1 cellular context compared by ENCODE assay signal in the genomic region with DNA sequence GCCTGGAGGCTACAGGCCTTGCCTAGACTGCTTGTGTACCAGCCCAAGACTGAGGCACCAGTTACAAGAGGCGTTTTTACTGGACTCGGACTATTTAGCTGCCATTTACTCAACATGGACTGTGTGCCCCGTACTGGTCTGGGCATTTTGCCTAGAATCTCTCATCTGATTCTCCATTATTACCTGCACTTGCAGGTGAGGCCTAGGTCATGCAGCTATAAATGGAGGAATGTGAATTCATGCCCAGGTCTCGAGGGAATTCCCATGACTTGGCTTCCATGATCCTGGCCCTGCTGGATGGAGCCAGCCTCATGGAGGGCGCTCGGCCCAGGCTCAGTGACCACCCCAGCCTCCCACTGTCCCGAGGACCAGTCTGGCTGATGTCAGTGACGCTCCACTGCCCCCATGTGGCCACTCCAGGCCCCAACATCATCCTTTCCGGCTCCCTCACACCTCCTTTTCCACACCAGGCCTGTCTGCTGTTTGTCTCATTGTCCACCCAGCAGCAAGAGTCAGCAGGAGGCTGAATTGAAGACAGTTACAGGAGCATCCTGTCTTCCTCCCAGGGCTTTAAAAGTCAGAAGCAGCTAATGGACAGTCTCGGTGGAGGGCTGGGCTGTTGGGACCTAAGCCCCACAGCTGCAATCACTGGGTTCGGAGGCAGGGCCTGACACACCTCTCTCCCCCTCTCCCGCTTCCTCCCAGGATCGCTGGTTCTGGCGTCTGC.
TF ChIP-seq lines count a peak whose summit lies in the region.

No MANE protein-coding gene starts in this region.

TF ChIP-seq in HepG2, 621 proteins besides CTCF, POLR2A, EP300 and RAD21 (continued from another document and continues in another):
- TF ChIP-seq, protein P1, sequence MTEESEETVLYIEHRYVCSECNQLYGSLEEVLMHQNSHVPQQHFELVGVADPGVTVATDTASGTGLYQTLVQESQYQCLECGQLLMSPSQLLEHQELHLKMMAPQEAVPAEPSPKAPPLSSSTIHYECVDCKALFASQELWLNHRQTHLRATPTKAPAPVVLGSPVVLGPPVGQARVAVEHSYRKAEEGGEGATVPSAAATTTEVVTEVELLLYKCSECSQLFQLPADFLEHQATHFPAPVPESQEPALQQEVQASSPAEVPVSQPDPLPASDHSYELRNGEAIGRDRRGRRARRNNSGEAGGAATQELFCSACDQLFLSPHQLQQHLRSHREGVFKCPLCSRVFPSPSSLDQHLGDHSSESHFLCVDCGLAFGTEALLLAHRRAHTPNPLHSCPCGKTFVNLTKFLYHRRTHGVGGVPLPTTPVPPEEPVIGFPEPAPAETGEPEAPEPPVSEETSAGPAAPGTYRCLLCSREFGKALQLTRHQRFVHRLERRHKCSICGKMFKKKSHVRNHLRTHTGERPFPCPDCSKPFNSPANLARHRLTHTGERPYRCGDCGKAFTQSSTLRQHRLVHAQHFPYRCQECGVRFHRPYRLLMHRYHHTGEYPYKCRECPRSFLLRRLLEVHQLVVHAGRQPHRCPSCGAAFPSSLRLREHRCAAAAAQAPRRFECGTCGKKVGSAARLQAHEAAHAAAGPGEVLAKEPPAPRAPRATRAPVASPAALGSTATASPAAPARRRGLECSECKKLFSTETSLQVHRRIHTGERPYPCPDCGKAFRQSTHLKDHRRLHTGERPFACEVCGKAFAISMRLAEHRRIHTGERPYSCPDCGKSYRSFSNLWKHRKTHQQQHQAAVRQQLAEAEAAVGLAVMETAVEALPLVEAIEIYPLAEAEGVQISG (CRISPR knock-in tag; IDR thresholded peaks at IDR 0.05), result peak; percentile 83
- no peak for TF ChIP-seq PAF1 (CRISPR knock-in tag; IDR thresholded peaks at IDR 0.05)
- no peak for TF ChIP-seq ZNF143 (CRISPR knock-in tag; IDR thresholded peaks at IDR 0.05)
- peak; percentile 85; the same call in 1 of the 2 replicates for TF ChIP-seq REPIN1 (CRISPR knock-in tag; IDR thresholded peaks at IDR 0.05; ENCODE audit: borderline replicate concordance, low read depth)
- TF ChIP-seq GFI1 (CRISPR knock-in tag; IDR thresholded peaks at IDR 0.05; ENCODE audit: borderline replicate concordance), result 0 out of 2 replicates have a peak, but pooled peaks have one; percentile 33
- TF ChIP-seq, protein P2, sequence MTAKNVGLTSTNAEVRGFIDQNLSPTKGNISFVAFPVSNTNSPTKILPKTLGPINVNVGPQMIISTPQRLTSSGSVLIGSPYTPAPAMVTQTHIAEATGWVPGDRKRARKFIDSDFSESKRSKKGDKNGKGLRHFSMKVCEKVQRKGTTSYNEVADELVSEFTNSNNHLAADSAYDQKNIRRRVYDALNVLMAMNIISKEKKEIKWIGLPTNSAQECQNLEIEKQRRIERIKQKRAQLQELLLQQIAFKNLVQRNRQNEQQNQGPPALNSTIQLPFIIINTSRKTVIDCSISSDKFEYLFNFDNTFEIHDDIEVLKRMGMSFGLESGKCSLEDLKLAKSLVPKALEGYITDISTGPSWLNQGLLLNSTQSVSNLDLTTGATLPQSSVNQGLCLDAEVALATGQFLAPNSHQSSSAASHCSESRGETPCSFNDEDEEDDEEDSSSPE (CRISPR knock-in tag; IDR thresholded peaks at IDR 0.05), result peak; percentile 30; the same call in 1 of the 2 replicates
- no peak for TF ChIP-seq SP2 (CRISPR knock-in tag; IDR thresholded peaks at IDR 0.05)
- TF ChIP-seq, protein P3, sequence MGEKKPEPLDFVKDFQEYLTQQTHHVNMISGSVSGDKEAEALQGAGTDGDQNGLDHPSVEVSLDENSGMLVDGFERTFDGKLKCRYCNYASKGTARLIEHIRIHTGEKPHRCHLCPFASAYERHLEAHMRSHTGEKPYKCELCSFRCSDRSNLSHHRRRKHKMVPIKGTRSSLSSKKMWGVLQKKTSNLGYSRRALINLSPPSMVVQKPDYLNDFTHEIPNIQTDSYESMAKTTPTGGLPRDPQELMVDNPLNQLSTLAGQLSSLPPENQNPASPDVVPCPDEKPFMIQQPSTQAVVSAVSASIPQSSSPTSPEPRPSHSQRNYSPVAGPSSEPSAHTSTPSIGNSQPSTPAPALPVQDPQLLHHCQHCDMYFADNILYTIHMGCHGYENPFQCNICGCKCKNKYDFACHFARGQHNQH (CRISPR knock-in tag; IDR thresholded peaks at IDR 0.05), result peak; percentile 68; the same call in 1 of the 2 replicates
- peak; percentile 58 for TF ChIP-seq AGO1 (IDR thresholded peaks at IDR 0.05; ENCODE audit: low read depth, low read length, poor library complexity, severe bottlenecking)
- no peak for TF ChIP-seq TOPORS (CRISPR knock-in tag; IDR thresholded peaks at IDR 0.05)
- peak; percentile 84 for TF ChIP-seq ZNF124 (CRISPR knock-in tag; IDR thresholded peaks at IDR 0.05)
- TF ChIP-seq, protein P4, sequence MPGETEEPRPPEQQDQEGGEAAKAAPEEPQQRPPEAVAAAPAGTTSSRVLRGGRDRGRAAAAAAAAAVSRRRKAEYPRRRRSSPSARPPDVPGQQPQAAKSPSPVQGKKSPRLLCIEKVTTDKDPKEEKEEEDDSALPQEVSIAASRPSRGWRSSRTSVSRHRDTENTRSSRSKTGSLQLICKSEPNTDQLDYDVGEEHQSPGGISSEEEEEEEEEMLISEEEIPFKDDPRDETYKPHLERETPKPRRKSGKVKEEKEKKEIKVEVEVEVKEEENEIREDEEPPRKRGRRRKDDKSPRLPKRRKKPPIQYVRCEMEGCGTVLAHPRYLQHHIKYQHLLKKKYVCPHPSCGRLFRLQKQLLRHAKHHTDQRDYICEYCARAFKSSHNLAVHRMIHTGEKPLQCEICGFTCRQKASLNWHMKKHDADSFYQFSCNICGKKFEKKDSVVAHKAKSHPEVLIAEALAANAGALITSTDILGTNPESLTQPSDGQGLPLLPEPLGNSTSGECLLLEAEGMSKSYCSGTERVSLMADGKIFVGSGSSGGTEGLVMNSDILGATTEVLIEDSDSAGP (CRISPR knock-in tag; IDR thresholded peaks at IDR 0.05; ENCODE audit: borderline replicate concordance), result peak; percentile 84
- peak; percentile 39; the same call in 1 of the 2 replicates for TF ChIP-seq FOXO1 (CRISPR knock-in tag; IDR thresholded peaks at IDR 0.05)
- peak; percentile 44; the same call in 1 of the 2 replicates for TF ChIP-seq POGZ (CRISPR knock-in tag; IDR thresholded peaks at IDR 0.05)
- TF ChIP-seq MBD4 (IDR thresholded peaks at IDR 0.05; ENCODE audit: borderline replicate concordance, low read length), result no peak
- TF ChIP-seq, protein P5, sequence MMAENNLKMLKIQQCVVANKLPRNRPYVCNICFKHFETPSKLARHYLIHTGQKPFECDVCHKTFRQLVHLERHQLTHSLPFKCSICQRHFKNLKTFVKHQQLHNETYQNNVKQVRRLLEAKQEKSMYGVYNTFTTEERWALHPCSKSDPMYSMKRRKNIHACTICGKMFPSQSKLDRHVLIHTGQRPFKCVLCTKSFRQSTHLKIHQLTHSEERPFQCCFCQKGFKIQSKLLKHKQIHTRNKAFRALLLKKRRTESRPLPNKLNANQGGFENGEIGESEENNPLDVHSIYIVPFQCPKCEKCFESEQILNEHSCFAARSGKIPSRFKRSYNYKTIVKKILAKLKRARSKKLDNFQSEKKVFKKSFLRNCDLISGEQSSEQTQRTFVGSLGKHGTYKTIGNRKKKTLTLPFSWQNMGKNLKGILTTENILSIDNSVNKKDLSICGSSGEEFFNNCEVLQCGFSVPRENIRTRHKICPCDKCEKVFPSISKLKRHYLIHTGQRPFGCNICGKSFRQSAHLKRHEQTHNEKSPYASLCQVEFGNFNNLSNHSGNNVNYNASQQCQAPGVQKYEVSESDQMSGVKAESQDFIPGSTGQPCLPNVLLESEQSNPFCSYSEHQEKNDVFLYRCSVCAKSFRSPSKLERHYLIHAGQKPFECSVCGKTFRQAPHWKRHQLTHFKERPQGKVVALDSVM (CRISPR knock-in tag; IDR thresholded peaks at IDR 0.05), result peak; percentile 80
- TF ChIP-seq, protein P6, sequence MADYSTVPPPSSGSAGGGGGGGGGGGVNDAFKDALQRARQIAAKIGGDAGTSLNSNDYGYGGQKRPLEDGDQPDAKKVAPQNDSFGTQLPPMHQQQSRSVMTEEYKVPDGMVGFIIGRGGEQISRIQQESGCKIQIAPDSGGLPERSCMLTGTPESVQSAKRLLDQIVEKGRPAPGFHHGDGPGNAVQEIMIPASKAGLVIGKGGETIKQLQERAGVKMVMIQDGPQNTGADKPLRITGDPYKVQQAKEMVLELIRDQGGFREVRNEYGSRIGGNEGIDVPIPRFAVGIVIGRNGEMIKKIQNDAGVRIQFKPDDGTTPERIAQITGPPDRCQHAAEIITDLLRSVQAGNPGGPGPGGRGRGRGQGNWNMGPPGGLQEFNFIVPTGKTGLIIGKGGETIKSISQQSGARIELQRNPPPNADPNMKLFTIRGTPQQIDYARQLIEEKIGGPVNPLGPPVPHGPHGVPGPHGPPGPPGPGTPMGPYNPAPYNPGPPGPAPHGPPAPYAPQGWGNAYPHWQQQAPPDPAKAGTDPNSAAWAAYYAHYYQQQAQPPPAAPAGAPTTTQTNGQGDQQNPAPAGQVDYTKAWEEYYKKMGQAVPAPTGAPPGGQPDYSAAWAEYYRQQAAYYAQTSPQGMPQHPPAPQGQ (CRISPR knock-in tag; IDR thresholded peaks at IDR 0.05; ENCODE audit: borderline replicate concordance), result peak; percentile 96; the same call in 1 of the 2 replicates
- TF ChIP-seq, protein P7, sequence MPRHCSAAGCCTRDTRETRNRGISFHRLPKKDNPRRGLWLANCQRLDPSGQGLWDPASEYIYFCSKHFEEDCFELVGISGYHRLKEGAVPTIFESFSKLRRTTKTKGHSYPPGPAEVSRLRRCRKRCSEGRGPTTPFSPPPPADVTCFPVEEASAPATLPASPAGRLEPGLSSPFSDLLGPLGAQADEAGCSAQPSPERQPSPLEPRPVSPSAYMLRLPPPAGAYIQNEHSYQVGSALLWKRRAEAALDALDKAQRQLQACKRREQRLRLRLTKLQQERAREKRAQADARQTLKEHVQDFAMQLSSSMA (CRISPR knock-in tag; IDR thresholded peaks at IDR 0.05), result 0 out of 2 replicates have a peak, but pooled peaks have one; percentile 19
- no peak; the same call in 1 of the 2 replicates for TF ChIP-seq ZNF746 (CRISPR knock-in tag; IDR thresholded peaks at IDR 0.05)
- TF ChIP-seq ZNF550 (CRISPR knock-in tag; IDR thresholded peaks at IDR 0.05; ENCODE audit: borderline replicate concordance), result no peak
- TF ChIP-seq MXD4 (CRISPR knock-in tag; IDR thresholded peaks at IDR 0.05), result peak; percentile 68
- peak; percentile 48; the same call in 1 of the 2 replicates for TF ChIP-seq ZFP1 (CRISPR knock-in tag; IDR thresholded peaks at IDR 0.05)
- TF ChIP-seq, protein P8, sequence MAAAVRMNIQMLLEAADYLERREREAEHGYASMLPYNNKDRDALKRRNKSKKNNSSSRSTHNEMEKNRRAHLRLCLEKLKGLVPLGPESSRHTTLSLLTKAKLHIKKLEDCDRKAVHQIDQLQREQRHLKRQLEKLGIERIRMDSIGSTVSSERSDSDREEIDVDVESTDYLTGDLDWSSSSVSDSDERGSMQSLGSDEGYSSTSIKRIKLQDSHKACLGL (CRISPR knock-in tag; IDR thresholded peaks at IDR 0.05), result no peak; the same call in 1 of the 2 replicates
- peak; percentile 72; the same call in 1 of the 2 replicates for TF ChIP-seq ZNF230 (CRISPR knock-in tag; IDR thresholded peaks at IDR 0.05)
- no peak for TF ChIP-seq ZNF672 (CRISPR knock-in tag; IDR thresholded peaks at IDR 0.05)
- TF ChIP-seq ZNF207 (IDR thresholded peaks at IDR 0.05; ENCODE audit: borderline replicate concordance), result no peak
- peak; percentile 83 for TF ChIP-seq KDM2A (CRISPR knock-in tag; IDR thresholded peaks at IDR 0.05; ENCODE audit: borderline replicate concordance, low read depth)
- no peak for TF ChIP-seq RBFOX2 (IDR thresholded peaks at IDR 0.05; ENCODE audit: low read depth, low read length)
- no peak for TF ChIP-seq GABPA (IDR thresholded peaks at IDR 0.05; ENCODE audit: low read depth, low read length)
- 0 out of 2 replicates have a peak, but pooled peaks have one; percentile 23 for TF ChIP-seq GABPA (CRISPR knock-in tag; IDR thresholded peaks at IDR 0.05; ENCODE audit: low read depth)
- TF ChIP-seq, protein P9, sequence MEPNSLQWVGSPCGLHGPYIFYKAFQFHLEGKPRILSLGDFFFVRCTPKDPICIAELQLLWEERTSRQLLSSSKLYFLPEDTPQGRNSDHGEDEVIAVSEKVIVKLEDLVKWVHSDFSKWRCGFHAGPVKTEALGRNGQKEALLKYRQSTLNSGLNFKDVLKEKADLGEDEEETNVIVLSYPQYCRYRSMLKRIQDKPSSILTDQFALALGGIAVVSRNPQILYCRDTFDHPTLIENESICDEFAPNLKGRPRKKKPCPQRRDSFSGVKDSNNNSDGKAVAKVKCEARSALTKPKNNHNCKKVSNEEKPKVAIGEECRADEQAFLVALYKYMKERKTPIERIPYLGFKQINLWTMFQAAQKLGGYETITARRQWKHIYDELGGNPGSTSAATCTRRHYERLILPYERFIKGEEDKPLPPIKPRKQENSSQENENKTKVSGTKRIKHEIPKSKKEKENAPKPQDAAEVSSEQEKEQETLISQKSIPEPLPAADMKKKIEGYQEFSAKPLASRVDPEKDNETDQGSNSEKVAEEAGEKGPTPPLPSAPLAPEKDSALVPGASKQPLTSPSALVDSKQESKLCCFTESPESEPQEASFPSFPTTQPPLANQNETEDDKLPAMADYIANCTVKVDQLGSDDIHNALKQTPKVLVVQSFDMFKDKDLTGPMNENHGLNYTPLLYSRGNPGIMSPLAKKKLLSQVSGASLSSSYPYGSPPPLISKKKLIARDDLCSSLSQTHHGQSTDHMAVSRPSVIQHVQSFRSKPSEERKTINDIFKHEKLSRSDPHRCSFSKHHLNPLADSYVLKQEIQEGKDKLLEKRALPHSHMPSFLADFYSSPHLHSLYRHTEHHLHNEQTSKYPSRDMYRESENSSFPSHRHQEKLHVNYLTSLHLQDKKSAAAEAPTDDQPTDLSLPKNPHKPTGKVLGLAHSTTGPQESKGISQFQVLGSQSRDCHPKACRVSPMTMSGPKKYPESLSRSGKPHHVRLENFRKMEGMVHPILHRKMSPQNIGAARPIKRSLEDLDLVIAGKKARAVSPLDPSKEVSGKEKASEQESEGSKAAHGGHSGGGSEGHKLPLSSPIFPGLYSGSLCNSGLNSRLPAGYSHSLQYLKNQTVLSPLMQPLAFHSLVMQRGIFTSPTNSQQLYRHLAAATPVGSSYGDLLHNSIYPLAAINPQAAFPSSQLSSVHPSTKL (CRISPR knock-in tag; IDR thresholded peaks at IDR 0.05), result peak; percentile 48
